19 cellular contexts compared by ENCODE assay signal in the genomic region with DNA sequence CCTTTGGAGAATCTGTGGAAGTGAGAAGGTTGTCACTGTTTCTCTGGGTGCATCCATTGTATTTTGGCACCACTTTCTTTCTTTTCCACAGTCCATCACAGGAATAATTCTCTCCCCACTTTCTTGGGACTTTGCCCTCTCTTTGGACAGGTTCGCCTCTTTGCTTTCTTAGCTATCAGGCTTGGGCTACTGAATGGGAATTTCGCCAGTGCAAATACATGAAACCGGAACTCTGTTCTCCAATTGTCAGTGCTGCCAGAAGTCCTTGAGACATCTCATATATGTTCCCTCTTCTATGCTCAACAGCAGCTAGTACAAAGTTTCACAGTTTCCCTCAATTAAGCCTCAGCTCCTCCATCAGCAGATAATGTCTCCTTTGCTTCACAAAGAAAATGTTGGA.
DNase-seq lines count a peak whose midpoint lies in the region; ATAC-seq, FAIRE-seq and TF ChIP-seq lines count a peak whose summit lies in the region.
"Had no signal": no experiment of that assay in that cellular context is flagged by ENCODE, and none has a peak within 500 bp of the region (broad histone marks: within the 10 kb centered on the region; RNA-seq: fewer than 3 reads in every experiment).

No MANE protein-coding gene starts in this region.

- H3K27ac ChIP-seq in body of pancreas (no peak overlapping the region), pancreas (no peak overlapping the region)
- H3K27ac ChIP-seq: GM23248 had no signal

- TF ChIP-seq CTCF in body of pancreas (IDR thresholded peaks at IDR 0.05) (no peak), pancreas (IDR thresholded peaks at IDR 0.05) (no peak)

- H3K4me1 ChIP-seq in body of pancreas = no peaks in the 10 kb centered on the region
- no peaks in the 10 kb centered on the region for H3K4me1 ChIP-seq in pancreas

- H3K36me3 ChIP-seq in body of pancreas (replicated peaks in 1 of 2; ENCODE audit: insufficient read depth in 1 of 2, low read depth in 2 of 2) (no peaks in the 10 kb centered on the region), pancreas (no peaks in the 10 kb centered on the region)

- intact Hi-C loops in body of pancreas (cut with DNase I) = no loop called here
- intact Hi-C loops in pancreas (cut with DNase I) = no loop called here

- H3K9me3 ChIP-seq in body of pancreas = no peaks in the 10 kb centered on the region
- H3K9me3 ChIP-seq in pancreas = no peaks in the 10 kb centered on the region

- FAIRE-seq in pancreas (lab: Jason Lieb, UNC) (no peak), urothelium cell line (lab: Jason Lieb, UNC) (peak; percentile 20)
- FAIRE-seq: GM12892, H1 had no signal

- no peak for ATAC-seq in body of pancreas
- ATAC-seq in pancreas = peak; percentile 38 to 77 (median 57)
- no peak for ATAC-seq in HG03175 (IDR thresholded peaks at IDR 0.05; ENCODE audit: unreplicated experiment)
- no peak for ATAC-seq in HG02938 (IDR thresholded peaks at IDR 0.05; ENCODE audit: unreplicated experiment)

- no peaks in the 10 kb centered on the region for H3K27me3 ChIP-seq in body of pancreas
- no peaks in the 10 kb centered on the region for H3K27me3 ChIP-seq in pancreas

- WGBS in body of pancreas, 2 donors = 32 to 41% methylated on average over 3 of the region's 3 CpGs
- WGBS in pancreas, 2 donors = 37 to 50% methylated on average over 3 of the region's 3 CpGs

- no peak overlapping the region for H3K4me3 ChIP-seq in body of pancreas
- H3K4me3 ChIP-seq in pancreas = no peak overlapping the region
- H3K4me3 ChIP-seq: GM23248 had no signal

- no peak for TF ChIP-seq POLR2A in body of pancreas (IDR thresholded peaks at IDR 0.05)

- DNase-seq in NCI-H2029 (lab: John Stamatoyannopoulos, UW) = peak; percentile 38
- peak in 3 of 4 donors; percentile 31 to 45 (median 41) for DNase-seq in body of pancreas
- DNase-seq in pancreas = peak in 1 of 6 donors; percentile 8
- DNase-seq in urothelium cell line (ENCODE audit: low spot score) = no peak
- no peak for DNase-seq in MV-4-11 (lab: John Stamatoyannopoulos, UW)
- DNase-seq: C1 segment of cervical spinal cord; Calu3; CD4-positive, alpha-beta memory T cell; COR-L47; DMS53; DMS79 treated with DMSO at 0.1 percent for 48 hours; GF-D8; GM23248; H7; HCEC 1CT had no signal

Comparison
In these comparisons a context has a peak if more than half of its experiments do, and no peak if none do; other contexts are left out.
1. DNase-seq: peak in NCI-H2029 (single experiment) and body of pancreas (3 of 4); none in urothelium cell line (single experiment) and MV-4-11 (single experiment).
2. ATAC-seq: peak in pancreas (4 of 4); none in body of pancreas (single experiment), HG03175 (single experiment) and HG02938 (single experiment).